In the genomic region with DNA sequence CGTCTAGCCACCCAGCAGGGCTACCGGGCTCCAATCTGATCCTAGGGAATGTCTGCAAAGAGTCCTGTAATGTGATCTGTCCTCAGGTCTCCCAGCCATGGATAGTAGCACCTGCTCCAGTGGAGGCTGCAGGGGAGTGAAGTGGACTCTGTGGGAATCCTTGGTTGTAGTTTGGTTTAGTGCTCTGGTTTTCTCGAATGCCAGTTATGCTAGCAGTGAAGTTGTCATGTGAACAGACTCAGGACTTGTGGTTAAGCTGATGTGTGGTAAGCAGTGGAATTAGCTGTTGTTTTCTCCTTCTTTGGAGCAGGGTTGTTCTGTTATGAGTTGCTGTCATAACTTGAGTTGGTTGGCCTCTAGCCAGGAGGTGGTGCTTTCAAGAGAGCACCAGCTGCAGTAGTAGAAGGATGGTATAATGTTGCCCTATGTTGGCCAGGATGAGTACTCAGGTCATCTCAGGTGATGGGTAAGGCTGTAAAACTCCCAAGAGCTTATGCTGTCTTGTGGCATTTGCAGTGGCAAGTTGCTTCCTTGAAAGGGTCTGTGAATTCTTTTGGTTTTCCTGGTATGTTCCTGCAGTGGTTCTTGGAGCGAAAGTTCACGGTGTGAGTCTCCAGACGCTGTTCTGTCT, we compare ENCODE assay signal across 8 cellular contexts.
DNase-seq lines count a peak whose midpoint lies in the region; ATAC-seq and TF ChIP-seq lines count a peak whose summit lies in the region.

No MANE protein-coding gene starts in this region.

- H3K4me1 ChIP-seq in RWPE2 (ENCODE audit: insufficient read depth, poor library complexity, severe bottlenecking) = no peaks in the 10 kb centered on the region
- H3K4me1 ChIP-seq in thoracic aorta (ENCODE audit: control insufficient read depth in 1 of 2, low read depth in 2 of 2) = peaks cover 14 to 25% of the 10 kb centered on the region in 2 donors

- H3K36me3 ChIP-seq in RWPE2 (ENCODE audit: low read depth) (no peaks in the 10 kb centered on the region), thoracic aorta (no peaks in the 10 kb centered on the region)

- H3K27ac ChIP-seq in RWPE2 (ENCODE audit: poor library complexity, severe bottlenecking) (no peak overlapping the region), thoracic aorta (no peak overlapping the region)

- no peak for TF ChIP-seq CTCF in RWPE2 (IDR thresholded peaks at IDR 0.05; ENCODE audit: poor library complexity, severe bottlenecking)
- TF ChIP-seq CTCF in thoracic aorta (IDR thresholded peaks at IDR 0.05) = no peak

- ATAC-seq in RWPE2 (ENCODE audit: low read depth) (peak; percentile 79), thoracic aorta (ENCODE audit: insufficient number of reproducible peaks, low FRiP score, low read depth) (peak; percentile 50), HG02973 (IDR thresholded peaks at IDR 0.05; ENCODE audit: unreplicated experiment) (no peak), HG03565 (IDR thresholded peaks at IDR 0.05; ENCODE audit: unreplicated experiment) (no peak)

- H3K27me3 Mint-ChIP-seq in activated T-cell treated with anti-CD3 and anti-CD28 coated beads, Interleukin-2, amount 50 U/mL, for 24 hours = no peaks in the 10 kb centered on the region

- H3K36me3 Mint-ChIP-seq in activated T-cell treated with anti-CD3 and anti-CD28 coated beads, Interleukin-2, amount 50 U/mL, for 24 hours (ENCODE audit: low read depth) = peaks cover 74% of the 10 kb centered on the region

- H3K4me3 ChIP-seq in RWPE2 (ENCODE audit: severe bottlenecking) (no peak overlapping the region), thoracic aorta (no peak overlapping the region)

- H3K9me3 ChIP-seq in RWPE2 (ENCODE audit: severe bottlenecking) (peaks cover 9% of the 10 kb centered on the region), thoracic aorta (peaks cover 15% of the 10 kb centered on the region)

- no peak for DNase-seq in activated T-cell treated with anti-CD3 and anti-CD28 coated beads, Interleukin-2, amount 50 U/mL, for 24 hours
- DNase-seq in activated T-cell treated with anti-CD3 and anti-CD28 coated beads for 4 hours (no peak), RWPE2 (ENCODE audit: low spot score) (no peak), fibroblast of peridontal ligament (ENCODE audit: extremely low read depth) (peak; percentile 82), thoracic aorta (ENCODE audit: low spot score) (no peak), superior temporal gyrus (ENCODE audit: extremely low spot score) (no peak)

- peaks cover 30% of the 10 kb centered on the region for H3K4me1 Mint-ChIP-seq in activated T-cell treated with anti-CD3 and anti-CD28 coated beads, Interleukin-2, amount 50 U/mL, for 24 hours (ENCODE audit: low read depth)

- H3K27me3 ChIP-seq in RWPE2 (ENCODE audit: insufficient read depth, poor library complexity, severe bottlenecking) = no peaks in the 10 kb centered on the region
- H3K27me3 ChIP-seq in thoracic aorta (replicated peaks; ENCODE audit: insufficient read depth) = no peaks in the 10 kb centered on the region

- no peak overlapping the region for H3K4me3 Mint-ChIP-seq in activated T-cell treated with anti-CD3 and anti-CD28 coated beads, Interleukin-2, amount 50 U/mL, for 24 hours

- peaks cover 36% of the 10 kb centered on the region for H3K9me3 Mint-ChIP-seq in activated T-cell treated with anti-CD3 and anti-CD28 coated beads, Interleukin-2, amount 50 U/mL, for 24 hours

- peak overlapping the region; percentile 6 for H3K27ac Mint-ChIP-seq in activated T-cell treated with anti-CD3 and anti-CD28 coated beads, Interleukin-2, amount 50 U/mL, for 24 hours

Comparison
In these comparisons a context has a peak if more than half of its experiments do, and no peak if none do; other contexts are left out.
1. ATAC-seq: peak in RWPE2 (single experiment) and thoracic aorta (single experiment); none in HG02973 (single experiment) and HG03565 (single experiment).